Comparison of ENCODE assay signal across 17 cellular contexts in genomic region chr9:29150606-29151005, GRCh38.
"Had no signal": no experiment of that assay in that cellular context is flagged by ENCODE, and none has a peak within 500 bp of the region (broad histone marks: within the 10 kb centered on the region; RNA-seq: fewer than 3 reads in every experiment).

No MANE protein-coding gene starts in this region.

- H3K4me1 Mint-ChIP-seq: activated naive CD8-positive, alpha-beta T cell treated with anti-CD3 and anti-CD28 coated beads, Interleukin-2, amount 10 ng/mL, durations not matched to agents 7 days and 5 days; central memory CD8-positive, alpha-beta T cell; memory B cell; nephron had no signal

- H3K4me3 Mint-ChIP-seq: activated CD4-positive, alpha-beta memory T cell treated with anti-CD3 and anti-CD28 coated beads for 36 hours; activated naive CD8-positive, alpha-beta T cell treated with anti-CD3 and anti-CD28 coated beads, Interleukin-2, amount 10 ng/mL, durations not matched to agents 7 days and 5 days; central memory CD8-positive, alpha-beta T cell; dendritic cell treated with granulocyte-macrophage colony-stimulating factor and Interleukin-4, amounts not matched to agents 40 ng/mL and 50 ng/mL, for 4 days; memory B cell; nephron had no signal

- DNase-seq: activated CD4-positive, alpha-beta memory T cell treated with anti-CD3 and anti-CD28 coated beads for 36 hours; activated gamma-delta T cell; activated naive CD8-positive, alpha-beta T cell treated with anti-CD3 and anti-CD28 coated beads, Interleukin-2, amount 10 ng/mL, durations not matched to agents 7 days and 5 days; activated T-cell treated with anti-CD3 and anti-CD28 coated beads, Interleukin-2, amount 50 U/mL, for 48 hours; aorta; erythroblast; foreskin melanocyte; heart left ventricle; right lobe of liver; stimulated activated CD4-positive, alpha-beta T cell treated with anti-CD3 and anti-CD28 coated beads, Interleukin-12 subunit alpha, Interleukin-12 subunit beta, amount 100 ng/mL, for 4 hours; stimulated activated naive CD4-positive, alpha-beta T cell had no signal

- H3K27ac Mint-ChIP-seq: activated CD4-positive, alpha-beta memory T cell treated with anti-CD3 and anti-CD28 coated beads for 36 hours; activated naive CD8-positive, alpha-beta T cell treated with anti-CD3 and anti-CD28 coated beads, Interleukin-2, amount 10 ng/mL, durations not matched to agents 7 days and 5 days; dendritic cell treated with granulocyte-macrophage colony-stimulating factor and Interleukin-4, amounts not matched to agents 40 ng/mL and 50 ng/mL, for 4 days; memory B cell; nephron had no signal

- H3K36me3 Mint-ChIP-seq: activated CD4-positive, alpha-beta memory T cell treated with anti-CD3 and anti-CD28 coated beads for 36 hours; activated naive CD8-positive, alpha-beta T cell treated with anti-CD3 and anti-CD28 coated beads, Interleukin-2, amount 10 ng/mL, durations not matched to agents 7 days and 5 days; memory B cell had no signal

- H3K27me3 Mint-ChIP-seq: activated CD4-positive, alpha-beta memory T cell treated with anti-CD3 and anti-CD28 coated beads for 36 hours; activated naive CD8-positive, alpha-beta T cell treated with anti-CD3 and anti-CD28 coated beads, Interleukin-2, amount 10 ng/mL, durations not matched to agents 7 days and 5 days; central memory CD8-positive, alpha-beta T cell; dendritic cell treated with granulocyte-macrophage colony-stimulating factor and Interleukin-4, amounts not matched to agents 40 ng/mL and 50 ng/mL, for 4 days; memory B cell had no signal

- H3K9me3 Mint-ChIP-seq: memory B cell had no signal

- H3K4me3 ChIP-seq: heart left ventricle, prostate gland, right lobe of liver had no signal

- ATAC-seq: heart left ventricle, left lobe of liver, right lobe of liver had no signal
